Comparison of ENCODE assay signal across 25 cellular contexts in genomic region chr1:42191319-42191718, GRCh38. TPM values are rescaled to one million over a fixed set of nuclear protein-coding genes. Genes with fewer than 3 reads are reported as not detected.
A peak's percentile ranks its signal among the peaks of the same experiment; 100 is the strongest.
DNase-seq lines count a peak whose midpoint lies in the region; ATAC-seq and TF ChIP-seq lines count a peak whose summit lies in the region.
"Had no signal": no experiment of that assay in that cellular context is flagged by ENCODE, and none has a peak within 500 bp of the region (broad histone marks: within the 10 kb centered on the region; RNA-seq: fewer than 3 reads in every experiment).

No MANE protein-coding gene starts in this region.

- H2BK12ac ChIP-seq in mesenchymal stem cell (ENCODE audit: low read length in 2 of 2) = no peak overlapping the region

- H3K4me1 Mint-ChIP-seq in activated naive CD8-positive, alpha-beta T cell (ENCODE audit: low read depth) = no peaks in the 10 kb centered on the region
- no peaks in the 10 kb centered on the region for H3K4me1 Mint-ChIP-seq in activated naive CD8-positive, alpha-beta T cell treated with anti-CD3 and anti-CD28 coated beads, Interleukin-2, amount 50 U/mL, for 24 hours
- no peaks in the 10 kb centered on the region for H3K4me1 Mint-ChIP-seq in activated naive CD8-positive, alpha-beta T cell treated with anti-CD3 and anti-CD28 coated beads for 36 hours
- peaks cover 9% of the 10 kb centered on the region for H3K4me1 Mint-ChIP-seq in stimulated activated effector memory CD8-positive, alpha-beta T cell treated with anti-CD3 and anti-CD28 coated beads, Interleukin-12 subunit alpha, Interleukin-12 subunit beta, amount 100 ng/mL, for 72 hours
- H3K4me1 Mint-ChIP-seq in nephron progenitor cell = no peaks in the 10 kb centered on the region
- H3K4me1 Mint-ChIP-seq: CD14-positive monocyte had no signal

- peaks cover 2% of the 10 kb centered on the region for H3K4me1 ChIP-seq in mesenchymal stem cell (ENCODE audit: control insufficient read depth, insufficient read depth, low read depth, low read length)

- TF ChIP-seq CTCF in nephron progenitor cell (IDR thresholded peaks at IDR 0.05) (no peak), GM20000 (IDR thresholded peaks at IDR 0.05; ENCODE audit: extremely low read depth, missing control alignments) (no peak)

- H3K18ac ChIP-seq in mesenchymal stem cell (ENCODE audit: low read depth in 1 of 2, low read length in 2 of 2) = no peak overlapping the region

- no peak overlapping the region for H3K9ac ChIP-seq in mesenchymal stem cell (ENCODE audit: low read length)

- H3K23ac ChIP-seq in mesenchymal stem cell (ENCODE audit: low read length in 2 of 2) = no peak overlapping the region

- H3K4ac ChIP-seq in mesenchymal stem cell (ENCODE audit: low read depth in 1 of 2, low read length in 2 of 2) = no peak overlapping the region

- H3K27ac ChIP-seq in mesenchymal stem cell (ENCODE audit: low read length, poor library complexity, severe bottlenecking) = no peak overlapping the region
- H3K27ac ChIP-seq: HL-60, PC-9, RWPE1, SJCRH30 had no signal

- no peak overlapping the region for H2BK120ac ChIP-seq in mesenchymal stem cell (ENCODE audit: low read depth, low read length)

- H3K9me3 Mint-ChIP-seq in activated naive CD8-positive, alpha-beta T cell (ENCODE audit: low read depth) = no peaks in the 10 kb centered on the region
- no peaks in the 10 kb centered on the region for H3K9me3 Mint-ChIP-seq in activated naive CD8-positive, alpha-beta T cell treated with anti-CD3 and anti-CD28 coated beads, Interleukin-2, amount 50 U/mL, for 24 hours
- no peaks in the 10 kb centered on the region for H3K9me3 Mint-ChIP-seq in activated naive CD8-positive, alpha-beta T cell treated with anti-CD3 and anti-CD28 coated beads for 36 hours
- no peaks in the 10 kb centered on the region for H3K9me3 Mint-ChIP-seq in stimulated activated effector memory CD8-positive, alpha-beta T cell treated with anti-CD3 and anti-CD28 coated beads, Interleukin-12 subunit alpha, Interleukin-12 subunit beta, amount 100 ng/mL, for 72 hours
- H3K9me3 Mint-ChIP-seq in nephron progenitor cell = no peaks in the 10 kb centered on the region
- H3K9me3 Mint-ChIP-seq: CD14-positive monocyte had no signal

- no peak for DNase-seq in activated naive CD8-positive, alpha-beta T cell treated with anti-CD3 and anti-CD28 coated beads, Interleukin-2, amount 50 U/mL, for 24 hours
- DNase-seq in activated naive CD8-positive, alpha-beta T cell treated with anti-CD3 and anti-CD28 coated beads for 36 hours = no peak
- DNase-seq in mesenchymal stem cell (no peak), hypothalamus (lab: John Stamatoyannopoulos, UW) (no peak), nephron progenitor cell (no peak), GM20000 (ENCODE audit: low spot score) (no peak)
- no peak for DNase-seq in stimulated activated effector memory CD8-positive, alpha-beta T cell treated with anti-CD3 and anti-CD28 coated beads, Interleukin-12 subunit alpha, Interleukin-12 subunit beta, amount 100 ng/mL, for 72 hours (ENCODE audit: low spot score in 2 of 2)
- DNase-seq: 8988T, DMS153, GDM1, NCI-H1417 treated with DMSO at 0.1 percent for 48 hours, NCI-H187 treated with DMSO at 0.1 percent for 48 hours, NCI-H226, NCI-H524 treated with DMSO at 0.1 percent for 48 hours, PC-9, SJCRH30 had no signal

- no peaks in the 10 kb centered on the region for H3K9me3 ChIP-seq in mesenchymal stem cell (ENCODE audit: control insufficient read depth, low read length)
- H3K9me3 ChIP-seq: SJCRH30 had no signal

- no peak overlapping the region for H3K14ac ChIP-seq in mesenchymal stem cell (ENCODE audit: low read length in 2 of 2)

- H3K36me3 ChIP-seq in mesenchymal stem cell (ENCODE audit: control insufficient read depth in 1 of 2, insufficient read depth in 2 of 2, low read depth in 1 of 2, low read length in 2 of 2) = peaks cover 7 to 80% of the 10 kb centered on the region in 2 experiments

- H3K36me3 Mint-ChIP-seq in activated naive CD8-positive, alpha-beta T cell = peaks cover 7% of the 10 kb centered on the region
- peaks cover 33% of the 10 kb centered on the region for H3K36me3 Mint-ChIP-seq in activated naive CD8-positive, alpha-beta T cell treated with anti-CD3 and anti-CD28 coated beads, Interleukin-2, amount 50 U/mL, for 24 hours (ENCODE audit: low read depth)
- peaks cover 11% of the 10 kb centered on the region for H3K36me3 Mint-ChIP-seq in activated naive CD8-positive, alpha-beta T cell treated with anti-CD3 and anti-CD28 coated beads for 36 hours
- peaks cover 75% of the 10 kb centered on the region for H3K36me3 Mint-ChIP-seq in stimulated activated effector memory CD8-positive, alpha-beta T cell treated with anti-CD3 and anti-CD28 coated beads, Interleukin-12 subunit alpha, Interleukin-12 subunit beta, amount 100 ng/mL, for 72 hours
- H3K36me3 Mint-ChIP-seq in nephron progenitor cell (ENCODE audit: low read depth) = peaks cover 52% of the 10 kb centered on the region

- H3K27me3 ChIP-seq in mesenchymal stem cell (ENCODE audit: control insufficient read depth in 1 of 2, insufficient read depth in 1 of 2, low read length in 2 of 2) = no peaks in the 10 kb centered on the region
- H3K27me3 ChIP-seq: SJCRH30 had no signal

- no peak overlapping the region for H3K4me3 ChIP-seq in mesenchymal stem cell (ENCODE audit: insufficient read depth in 1 of 2, low read depth in 1 of 2, low read length in 2 of 2)
- H3K4me3 ChIP-seq: PC-9, SJCRH30 had no signal

- no peak overlapping the region for H3K4me2 ChIP-seq in mesenchymal stem cell (ENCODE audit: low read length, poor library complexity, severe bottlenecking)
- H3K4me2 ChIP-seq: PC-9 had no signal

- H2AFZ ChIP-seq in mesenchymal stem cell (ENCODE audit: low read depth, low read length) = no peak overlapping the region
- H2AFZ ChIP-seq: PC-9 had no signal

- no peak overlapping the region for H2AK5ac ChIP-seq in mesenchymal stem cell (ENCODE audit: low read length, severe bottlenecking)

- H3K4me3 Mint-ChIP-seq in activated naive CD8-positive, alpha-beta T cell = no peak overlapping the region
- H3K4me3 Mint-ChIP-seq in activated naive CD8-positive, alpha-beta T cell treated with anti-CD3 and anti-CD28 coated beads, Interleukin-2, amount 50 U/mL, for 24 hours = no peak overlapping the region
- H3K4me3 Mint-ChIP-seq in activated naive CD8-positive, alpha-beta T cell treated with anti-CD3 and anti-CD28 coated beads for 36 hours = no peak overlapping the region
- no peak overlapping the region for H3K4me3 Mint-ChIP-seq in stimulated activated effector memory CD8-positive, alpha-beta T cell treated with anti-CD3 and anti-CD28 coated beads, Interleukin-12 subunit alpha, Interleukin-12 subunit beta, amount 100 ng/mL, for 72 hours
- H3K4me3 Mint-ChIP-seq in nephron progenitor cell = no peak overlapping the region
- H3K4me3 Mint-ChIP-seq: CD14-positive monocyte had no signal

- H3K79me1 ChIP-seq in mesenchymal stem cell (replicated peaks; ENCODE audit: low read length, poor library complexity, severe bottlenecking) = peaks cover 14% of the 10 kb centered on the region

- peak overlapping the region; percentile 25 for H4K91ac ChIP-seq in mesenchymal stem cell (ENCODE audit: low read length)

- ATAC-seq in activated naive CD8-positive, alpha-beta T cell treated with anti-CD3 and anti-CD28 coated beads, Interleukin-2, amount 50 U/mL, for 24 hours = no peak
- no peak for ATAC-seq in stimulated activated effector memory CD8-positive, alpha-beta T cell treated with anti-CD3 and anti-CD28 coated beads, Interleukin-12 subunit alpha, Interleukin-12 subunit beta, amount 100 ng/mL, for 72 hours

- H3K27me3 Mint-ChIP-seq in activated naive CD8-positive, alpha-beta T cell = no peaks in the 10 kb centered on the region
- H3K27me3 Mint-ChIP-seq in activated naive CD8-positive, alpha-beta T cell treated with anti-CD3 and anti-CD28 coated beads, Interleukin-2, amount 50 U/mL, for 24 hours = no peaks in the 10 kb centered on the region
- no peaks in the 10 kb centered on the region for H3K27me3 Mint-ChIP-seq in activated naive CD8-positive, alpha-beta T cell treated with anti-CD3 and anti-CD28 coated beads for 36 hours
- no peaks in the 10 kb centered on the region for H3K27me3 Mint-ChIP-seq in nephron progenitor cell (ENCODE audit: low read depth, poor library complexity)

- WGBS in mesenchymal stem cell = 99% methylated on average over 8 of the region's 8 CpGs

- no peak overlapping the region for H2BK5ac ChIP-seq in mesenchymal stem cell (ENCODE audit: low read depth, low read length, poor library complexity, severe bottlenecking)

- H4K8ac ChIP-seq in mesenchymal stem cell (ENCODE audit: low read length) = no peak overlapping the region

- H2BK15ac ChIP-seq in mesenchymal stem cell (ENCODE audit: low read depth, poor library complexity, severe bottlenecking) = no peak overlapping the region

- H3K27ac Mint-ChIP-seq in activated naive CD8-positive, alpha-beta T cell = peak overlapping the region; percentile 4
- H3K27ac Mint-ChIP-seq in activated naive CD8-positive, alpha-beta T cell treated with anti-CD3 and anti-CD28 coated beads, Interleukin-2, amount 50 U/mL, for 24 hours = no peak overlapping the region
- peak overlapping the region; percentile 13 for H3K27ac Mint-ChIP-seq in activated naive CD8-positive, alpha-beta T cell treated with anti-CD3 and anti-CD28 coated beads for 36 hours
- peak overlapping the region; percentile 63 for H3K27ac Mint-ChIP-seq in stimulated activated effector memory CD8-positive, alpha-beta T cell treated with anti-CD3 and anti-CD28 coated beads, Interleukin-12 subunit alpha, Interleukin-12 subunit beta, amount 100 ng/mL, for 72 hours
- H3K27ac Mint-ChIP-seq in nephron progenitor cell = no peak overlapping the region

RNA-seq across cellular contexts. Expression of gene GUCA2A, which starts 26.8 kb away (rescaled TPM):
- total RNA-seq in activated naive CD8-positive, alpha-beta T cell treated with anti-CD3 and anti-CD28 coated beads for 36 hours = not detected
- not detected for polyA plus RNA-seq in mesenchymal stem cell (2013, experiment 1 of 2)
- polyA plus RNA-seq in mesenchymal stem cell (2013, experiment 2 of 2) = not detected
- total RNA-seq: Daoy, H4, M059J, PC-9, SJCRH30 had no signal
- polyA plus RNA-seq: AG04450, CD14-positive monocyte had no signal

RNA-seq across cellular contexts. Expression of gene GUCA2B, which starts 38.1 kb away (rescaled TPM):
- total RNA-seq in activated naive CD8-positive, alpha-beta T cell treated with anti-CD3 and anti-CD28 coated beads for 36 hours = not detected
- not detected for polyA plus RNA-seq in mesenchymal stem cell (2013, experiment 1 of 2)
- not detected for polyA plus RNA-seq in mesenchymal stem cell (2013, experiment 2 of 2)
- total RNA-seq: Daoy, H4, HT1080, M059J, PC-9, SJCRH30 had no signal
- polyA plus RNA-seq: AG04450, CD14-positive monocyte had no signal

Comparison
In these comparisons a context has a peak if more than half of its experiments do, and no peak if none do; other contexts are left out.
1. H3K27ac Mint-ChIP-seq: peak in activated naive CD8-positive, alpha-beta T cell (single experiment), activated naive CD8-positive, alpha-beta T cell treated with anti-CD3 and anti-CD28 coated beads for 36 hours (single experiment) and stimulated activated effector memory CD8-positive, alpha-beta T cell treated with anti-CD3 and anti-CD28 coated beads, Interleukin-12 subunit alpha, Interleukin-12 subunit beta, amount 100 ng/mL, for 72 hours (single experiment); none in activated naive CD8-positive, alpha-beta T cell treated with anti-CD3 and anti-CD28 coated beads, Interleukin-2, amount 50 U/mL, for 24 hours (single experiment) and nephron progenitor cell (single experiment).